In the genomic region with DNA sequence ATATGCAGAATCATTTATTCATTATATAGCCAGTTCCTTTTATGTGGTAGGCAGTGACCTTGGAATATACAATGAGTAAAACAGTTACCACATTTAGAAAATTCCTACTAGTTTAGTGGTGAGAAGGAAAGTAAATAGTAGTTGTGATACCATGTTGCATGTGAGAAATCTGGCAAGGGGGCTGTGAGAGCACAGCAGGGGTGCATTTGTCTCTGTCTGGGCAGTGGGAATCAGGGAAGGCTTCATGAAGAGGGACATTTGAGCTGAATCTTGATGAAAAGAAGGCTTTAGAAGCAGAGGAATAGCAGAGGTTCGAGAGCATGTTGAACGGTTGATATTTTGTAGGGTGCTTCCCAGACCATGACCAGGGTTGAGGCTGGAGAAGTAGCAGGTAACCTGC, we compare ENCODE assay signal across 20 cellular contexts.
A peak's percentile ranks its signal among the peaks of the same experiment; 100 is the strongest.
DNase-seq lines count a peak whose midpoint lies in the region; ATAC-seq and TF ChIP-seq lines count a peak whose summit lies in the region.
"Had no signal": no experiment of that assay in that cellular context is flagged by ENCODE, and none has a peak within 500 bp of the region (broad histone marks: within the 10 kb centered on the region; RNA-seq: fewer than 3 reads in every experiment).

No MANE protein-coding gene starts in this region.

- H3K36me3 ChIP-seq in mesendoderm (ENCODE audit: control insufficient read depth, insufficient read depth, low read length), result no peaks in the 10 kb centered on the region

- no peak for TF ChIP-seq CTCF in activated CD8-positive, alpha-beta T cell treated with anti-CD3 and anti-CD28 coated beads for 36 hours (IDR thresholded peaks at IDR 0.05)
- TF ChIP-seq CTCF in Calu3 (IDR thresholded peaks at IDR 0.05; ENCODE audit: unreplicated experiment) (no peak), brain (conservative IDR thresholded peaks at IDR 0.05) (no peak)

- no peak overlapping the region for H4K8ac ChIP-seq in mesendoderm (ENCODE audit: low read depth, low read length)

- no peaks in the 10 kb centered on the region for H3K9me3 Mint-ChIP-seq in activated CD8-positive, alpha-beta T cell treated with anti-CD3 and anti-CD28 coated beads for 36 hours
- H3K9me3 Mint-ChIP-seq in activated CD8-positive, alpha-beta T cell treated with anti-CD3 and anti-CD28 coated beads, Interleukin-2, amount 10 ng/mL, durations not matched to agents 7 days and 5 days (ENCODE audit: insufficient read depth), result no peaks in the 10 kb centered on the region
- H3K9me3 Mint-ChIP-seq in Calu3 (ENCODE audit: low read depth, unreplicated experiment) (no peaks in the 10 kb centered on the region), brain (no peaks in the 10 kb centered on the region)
- H3K9me3 Mint-ChIP-seq: IgD-negative memory B cell had no signal

- no peaks in the 10 kb centered on the region for H3K27me3 ChIP-seq in mesendoderm (ENCODE audit: insufficient read depth, low read length, poor library complexity)
- H3K27me3 ChIP-seq: SJSA1 had no signal

- H3K9ac ChIP-seq in mesendoderm (ENCODE audit: low read length), result no peak overlapping the region
- H3K9ac ChIP-seq: KMS-11 had no signal

- H3K18ac ChIP-seq in mesendoderm (ENCODE audit: low read length), result no peak overlapping the region

- no peak overlapping the region for H2BK15ac ChIP-seq in mesendoderm (replicated peaks; ENCODE audit: low read depth)

- H3K27me3 Mint-ChIP-seq in activated CD8-positive, alpha-beta T cell treated with anti-CD3 and anti-CD28 coated beads for 36 hours, result no peaks in the 10 kb centered on the region
- H3K27me3 Mint-ChIP-seq in activated CD8-positive, alpha-beta T cell treated with anti-CD3 and anti-CD28 coated beads, Interleukin-2, amount 10 ng/mL, durations not matched to agents 7 days and 5 days (ENCODE audit: low read depth), result no peaks in the 10 kb centered on the region
- H3K27me3 Mint-ChIP-seq in Calu3 (ENCODE audit: unreplicated experiment), result no peaks in the 10 kb centered on the region
- H3K27me3 Mint-ChIP-seq in brain, result no peaks in the 10 kb centered on the region
- H3K27me3 Mint-ChIP-seq: IgD-negative memory B cell had no signal

- no peak overlapping the region for H4K5ac ChIP-seq in mesendoderm (ENCODE audit: low read length)

- CTCF ChIA-PET in activated CD8-positive, alpha-beta T cell treated with anti-CD3 and anti-CD28 coated beads for 36 hours (lab: Charles Lee), result interaction anchor here (1.1 kb wide), 1 partner anchor 127 kb away, joined by 5 read pairs; no protein-coding TSS in a partner anchor
- CTCF ChIA-PET in activated CD8-positive, alpha-beta T cell treated with anti-CD3 and anti-CD28 coated beads, Interleukin-2, amount 10 ng/mL, durations not matched to agents 7 days and 5 days (lab: Charles Lee), result no interaction called here
- CTCF ChIA-PET in Calu3 (lab: Charles Lee), result no interaction called here

- WGBS in mesendoderm (ENCODE audit: extremely low coverage, insufficient coverage, low lambda C conversion rate), result no CpG with 5 or more reads among the region's 2 CpGs

- no peaks in the 10 kb centered on the region for H3K79me2 ChIP-seq in mesendoderm (ENCODE audit: control insufficient read depth, insufficient read depth, low read length)

- POLR2A ChIA-PET in activated CD8-positive, alpha-beta T cell treated with anti-CD3 and anti-CD28 coated beads for 36 hours (lab: Charles Lee), result no interaction called here
- POLR2A ChIA-PET in activated CD8-positive, alpha-beta T cell treated with anti-CD3 and anti-CD28 coated beads, Interleukin-2, amount 10 ng/mL, durations not matched to agents 7 days and 5 days (lab: Charles Lee), result no interaction called here

- H3K4ac ChIP-seq in mesendoderm (ENCODE audit: low read depth, low read length), result no peak overlapping the region

- no peaks in the 10 kb centered on the region for H3K79me1 ChIP-seq in mesendoderm (ENCODE audit: low read length)

- BruUV-seq in Calu3 (replicated peaks; lab: Mats Ljungman, UMichigan), result no TSS peak

- H3K27ac ChIP-seq in mesendoderm (ENCODE audit: low read depth, low read length), result no peak overlapping the region
- H3K27ac ChIP-seq: HL-60, KMS-11, SJSA1 had no signal

- H2BK5ac ChIP-seq in mesendoderm (ENCODE audit: low read length), result no peak overlapping the region

- no peak overlapping the region for H3K23ac ChIP-seq in mesendoderm (ENCODE audit: low read length)

- no peak for DNase-seq in activated CD8-positive, alpha-beta T cell treated with anti-CD3 and anti-CD28 coated beads for 36 hours
- DNase-seq in activated CD8-positive, alpha-beta T cell treated with anti-CD3 and anti-CD28 coated beads, Interleukin-2, amount 10 ng/mL, durations not matched to agents 7 days and 5 days, result no peak
- DNase-seq in Calu3 (no peak), mesendoderm (peak; percentile 80), NCI-H2081 treated with DMSO at 0.1 percent for 48 hours (lab: John Stamatoyannopoulos, UW) (no peak), RPMI8226 (no peak)
- DNase-seq in stimulated activated CD4-positive, alpha-beta T cell treated with anti-CD3 and anti-CD28 coated beads, Interleukin-2, amount 100 ng/mL, for 48 hours, result no peak
- DNase-seq: 8988T, NCI-H1048, NCI-H1417 treated with DMSO at 0.1 percent for 48 hours, NCI-H1694 treated with DMSO at 0.1 percent for 48 hours, NCI-H446, NCI-H524 treated with DMSO at 0.1 percent for 48 hours, NCI-H774, Right ventricle myocardium superior had no signal

- H3K4me3 ChIP-seq in mesendoderm (ENCODE audit: low read length), result no peak overlapping the region
- H3K4me3 ChIP-seq: SJSA1 had no signal

- no peak overlapping the region for H2AK5ac ChIP-seq in mesendoderm (ENCODE audit: low read length)

- H3K4me1 ChIP-seq in mesendoderm (ENCODE audit: control insufficient read depth, low read depth, low read length), result no peaks in the 10 kb centered on the region
- H3K4me1 ChIP-seq: SJSA1 had no signal

- H3K27ac Mint-ChIP-seq in activated CD8-positive, alpha-beta T cell treated with anti-CD3 and anti-CD28 coated beads for 36 hours, result peak overlapping the region; percentile 10
- H3K27ac Mint-ChIP-seq in activated CD8-positive, alpha-beta T cell treated with anti-CD3 and anti-CD28 coated beads, Interleukin-2, amount 10 ng/mL, durations not matched to agents 7 days and 5 days, result no peak overlapping the region
- peak overlapping the region; percentile 7 for H3K27ac Mint-ChIP-seq in Calu3 (ENCODE audit: unreplicated experiment)
- H3K27ac Mint-ChIP-seq in brain, result peak overlapping the region in 4 of 5 experiments; percentile 18 to 28 (median 24)
- H3K27ac Mint-ChIP-seq: IgD-negative memory B cell had no signal

- intact Hi-C loops in activated CD8-positive, alpha-beta T cell treated with anti-CD3 and anti-CD28 coated beads for 36 hours (cut with micrococcal nuclease), result no loop called here
- intact Hi-C loops in Calu3 (cut with micrococcal nuclease; ENCODE audit: unreplicated experiment), result no loop called here

- H3K56ac ChIP-seq in mesendoderm (ENCODE audit: low read length), result no peak overlapping the region

- no peak overlapping the region for H3K4me2 ChIP-seq in mesendoderm (ENCODE audit: low read length)
- H3K4me2 ChIP-seq: KMS-11 had no signal

- H3K4me1 Mint-ChIP-seq in activated CD8-positive, alpha-beta T cell treated with anti-CD3 and anti-CD28 coated beads for 36 hours (ENCODE audit: low read depth), result peaks cover 8% of the 10 kb centered on the region
- no peaks in the 10 kb centered on the region for H3K4me1 Mint-ChIP-seq in activated CD8-positive, alpha-beta T cell treated with anti-CD3 and anti-CD28 coated beads, Interleukin-2, amount 10 ng/mL, durations not matched to agents 7 days and 5 days (ENCODE audit: low read depth)
- H3K4me1 Mint-ChIP-seq in Calu3 (ENCODE audit: low read depth, unreplicated experiment) (no peaks in the 10 kb centered on the region), brain (no peaks in the 10 kb centered on the region)
- H3K4me1 Mint-ChIP-seq: IgD-negative memory B cell had no signal

- peaks cover 39% of the 10 kb centered on the region for H3K36me3 Mint-ChIP-seq in activated CD8-positive, alpha-beta T cell treated with anti-CD3 and anti-CD28 coated beads for 36 hours (ENCODE audit: low read depth)
- peaks cover 47% of the 10 kb centered on the region for H3K36me3 Mint-ChIP-seq in activated CD8-positive, alpha-beta T cell treated with anti-CD3 and anti-CD28 coated beads, Interleukin-2, amount 10 ng/mL, durations not matched to agents 7 days and 5 days (ENCODE audit: low read depth)
- H3K36me3 Mint-ChIP-seq in Calu3 (ENCODE audit: insufficient read depth, unreplicated experiment), result peaks cover 27% of the 10 kb centered on the region
- H3K36me3 Mint-ChIP-seq in brain, result peaks cover 77% of the 10 kb centered on the region

- no peak for ATAC-seq in activated CD8-positive, alpha-beta T cell treated with anti-CD3 and anti-CD28 coated beads for 36 hours
- ATAC-seq in activated CD8-positive, alpha-beta T cell treated with anti-CD3 and anti-CD28 coated beads, Interleukin-2, amount 10 ng/mL, durations not matched to agents 7 days and 5 days, result no peak

- H3K4me3 Mint-ChIP-seq in activated CD8-positive, alpha-beta T cell treated with anti-CD3 and anti-CD28 coated beads for 36 hours, result no peak overlapping the region
- H3K4me3 Mint-ChIP-seq in activated CD8-positive, alpha-beta T cell treated with anti-CD3 and anti-CD28 coated beads, Interleukin-2, amount 10 ng/mL, durations not matched to agents 7 days and 5 days, result no peak overlapping the region
- H3K4me3 Mint-ChIP-seq in Calu3 (ENCODE audit: low read depth, unreplicated experiment) (no peak overlapping the region), brain (no peak overlapping the region)
- H3K4me3 Mint-ChIP-seq: IgD-negative memory B cell had no signal

- no peak overlapping the region for H2BK120ac ChIP-seq in mesendoderm (ENCODE audit: low read depth, low read length)
